15 cellular contexts compared by ENCODE assay signal in genomic region chr2:63763336-63764056, GRCh38.
DNase-seq lines count a peak whose midpoint lies in the region; ATAC-seq and TF ChIP-seq lines count a peak whose summit lies in the region.
"Had no signal": no experiment of that assay in that cellular context is flagged by ENCODE, and none has a peak within 500 bp of the region (broad histone marks: within the 10 kb centered on the region; RNA-seq: fewer than 3 reads in every experiment).

No MANE protein-coding gene starts in this region.

- no peaks in the 10 kb centered on the region for H3K79me2 ChIP-seq in GM23338 (replicated peaks; ENCODE audit: insufficient read depth)
- H3K79me2 ChIP-seq in fibroblast of lung (ENCODE audit: control insufficient read depth, insufficient read depth, low read length), result no peaks in the 10 kb centered on the region

- no peak for TF ChIP-seq CTCF in GM23338 (conservative IDR thresholded peaks at IDR 0.05; ENCODE audit: low read depth in 2 of 2)
- TF ChIP-seq CTCF in fibroblast of lung (conservative IDR thresholded peaks at IDR 0.05 in 1 of 2, IDR thresholded peaks at IDR 0.05 in 1 of 2; ENCODE audit: low read depth in 1 of 2, low read length in 2 of 2), result no peak
- TF ChIP-seq CTCF in suprapubic skin (IDR thresholded peaks at IDR 0.05), result no peak
- TF ChIP-seq CTCF in CD14-positive monocyte (IDR thresholded peaks at IDR 0.05), result no peak
- no peak for TF ChIP-seq CTCF in ovary (IDR thresholded peaks at IDR 0.05)

- H3K27me3 ChIP-seq in GM23338 (ENCODE audit: insufficient read depth), result no peaks in the 10 kb centered on the region
- no peaks in the 10 kb centered on the region for H3K27me3 ChIP-seq in fibroblast of lung (ENCODE audit: control insufficient read depth, insufficient read depth, low read length)
- no peaks in the 10 kb centered on the region for H3K27me3 ChIP-seq in suprapubic skin
- no peaks in the 10 kb centered on the region for H3K27me3 ChIP-seq in ovary
- H3K27me3 ChIP-seq: brain microvascular endothelial cell, sigmoid colon had no signal

- H3K36me3 Mint-ChIP-seq in GM23338 (ENCODE audit: low read depth), result peaks cover 11% of the 10 kb centered on the region
- no peaks in the 10 kb centered on the region for H3K36me3 Mint-ChIP-seq in CD14-positive monocyte

- no peaks in the 10 kb centered on the region for H3F3A ChIP-seq in GM23338 (replicated peaks; ENCODE audit: low read depth)

- no peaks in the 10 kb centered on the region for H4K20me1 ChIP-seq in GM23338 (replicated peaks; ENCODE audit: insufficient read depth)
- H4K20me1 ChIP-seq in fibroblast of lung (ENCODE audit: control insufficient read depth, extremely low read depth, insufficient read depth, low read length), result no peaks in the 10 kb centered on the region

- H3K36me3 ChIP-seq in GM23338 (ENCODE audit: insufficient read depth), result no peaks in the 10 kb centered on the region
- no peaks in the 10 kb centered on the region for H3K36me3 ChIP-seq in SK-N-MC (ENCODE audit: insufficient read depth, low read length)
- H3K36me3 ChIP-seq in fibroblast of lung (ENCODE audit: control insufficient read depth, insufficient read depth, low read length), result no peaks in the 10 kb centered on the region
- no peaks in the 10 kb centered on the region for H3K36me3 ChIP-seq in suprapubic skin
- no peaks in the 10 kb centered on the region for H3K36me3 ChIP-seq in ovary
- H3K36me3 ChIP-seq: brain microvascular endothelial cell, left ventricle myocardium inferior, sigmoid colon had no signal

- peaks cover 25% of the 10 kb centered on the region for H3K4me1 Mint-ChIP-seq in GM23338
- H3K4me1 Mint-ChIP-seq in CD14-positive monocyte, result no peaks in the 10 kb centered on the region

- H3K27me3 Mint-ChIP-seq in GM23338 (ENCODE audit: insufficient read depth, low read depth, poor library complexity) (peaks cover 3% of the 10 kb centered on the region), CD14-positive monocyte (ENCODE audit: low read depth in 3 of 3) (peaks cover 0 to 2% (median 0%) of the 10 kb centered on the region in 3 donors)

- intact Hi-C loops in CD14-positive monocyte (cut with micrococcal nuclease) (no loop called here), ovary (cut with DNase I) (no loop called here)

- peak overlapping the region; percentile 20; the same call in 1 of the 2 replicates for H3K27ac ChIP-seq in GM23338 (ENCODE audit: low read depth)
- peak overlapping the region; percentile 33; the same call in 1 of the 2 replicates for H3K27ac ChIP-seq in SK-N-MC
- H3K27ac ChIP-seq in fibroblast of lung (ENCODE audit: insufficient read depth, low read length), result peak overlapping the region; percentile 8
- peak overlapping the region; percentile 3 for H3K27ac ChIP-seq in suprapubic skin
- H3K27ac ChIP-seq in ovary, result no peak overlapping the region
- H3K27ac ChIP-seq: brain microvascular endothelial cell, left ventricle myocardium inferior, PC-9, sigmoid colon had no signal

- H3K4me3 Mint-ChIP-seq in GM23338 (no peak overlapping the region), CD14-positive monocyte (no peak overlapping the region)
- H3K4me3 Mint-ChIP-seq: activated CD4-positive, alpha-beta memory T cell treated with anti-CD3 and anti-CD28 coated beads for 36 hours; nephron progenitor cell had no signal

- no peak for TF ChIP-seq POLR2A in suprapubic skin (IDR thresholded peaks at IDR 0.05)
- no peak for TF ChIP-seq POLR2A in ovary (IDR thresholded peaks at IDR 0.05)

- H3K9me2 ChIP-seq in GM23338 (ENCODE audit: insufficient read depth), result no peaks in the 10 kb centered on the region

- DNase-seq in GM23338 (ENCODE audit: low spot score) (no peak), SK-N-MC (ENCODE audit: low read depth, low spot score) (no peak), fibroblast of lung (ENCODE audit: low read depth in 2 of 2) (peak; percentile 23 to 56), suprapubic skin (ENCODE audit: low spot score in 2 of 2) (no peak), CD14-positive monocyte (ENCODE audit: low spot score) (no peak), ovary (no peak), nucleus accumbens (lab: John Stamatoyannopoulos, UW) (no peak)
- DNase-seq: activated CD4-positive, alpha-beta memory T cell treated with anti-CD3 and anti-CD28 coated beads for 36 hours; brain microvascular endothelial cell; hippocampal formation; left ventricle myocardium inferior; NCI-H2227 treated with DMSO at 0.1 percent for 48 hours; nephron progenitor cell; sigmoid colon had no signal

- H3K27ac Mint-ChIP-seq in GM23338 (no peak overlapping the region), CD14-positive monocyte (no peak overlapping the region)
- H3K27ac Mint-ChIP-seq: activated CD4-positive, alpha-beta memory T cell treated with anti-CD3 and anti-CD28 coated beads for 36 hours; nephron progenitor cell had no signal

- H3K4me3 ChIP-seq in GM23338 (no peak overlapping the region), SK-N-MC (no peak overlapping the region; the same call in 1 of the 2 replicates), fibroblast of lung (replicated peaks in 1 of 4; ENCODE audit: control extremely low read depth in 1 of 4, insufficient read depth in 1 of 4, low read depth in 3 of 4, low read length in 4 of 4) (no peak overlapping the region), suprapubic skin (no peak overlapping the region), ovary (no peak overlapping the region)
- H3K4me3 ChIP-seq: left ventricle myocardium inferior, PC-9, sigmoid colon had no signal

- TF ChIP-seq EP300 in suprapubic skin (IDR thresholded peaks at IDR 0.05), result no peak
- no peak for TF ChIP-seq EP300 in ovary (IDR thresholded peaks at IDR 0.05)

- no peaks in the 10 kb centered on the region; the same call in 1 of the 2 replicates for H3K9me3 ChIP-seq in SK-N-MC (ENCODE audit: low read depth, low read length)
- H3K9me3 ChIP-seq in fibroblast of lung (ENCODE audit: control insufficient read depth, insufficient read depth, low read depth, low read length), result no peaks in the 10 kb centered on the region
- no peaks in the 10 kb centered on the region for H3K9me3 ChIP-seq in suprapubic skin
- no peaks in the 10 kb centered on the region for H3K9me3 ChIP-seq in ovary
- H3K9me3 ChIP-seq: sigmoid colon had no signal

- H2AFZ ChIP-seq in GM23338, result no peak overlapping the region
- H2AFZ ChIP-seq in fibroblast of lung (ENCODE audit: low read length), result no peak overlapping the region
- H2AFZ ChIP-seq: PC-9 had no signal

- peaks cover 20% of the 10 kb centered on the region for H3K9me3 Mint-ChIP-seq in GM23338
- peaks cover 0 to 13% (median 11%) of the 10 kb centered on the region in 7 donors for H3K9me3 Mint-ChIP-seq in CD14-positive monocyte

- no peak for ATAC-seq in GM23338

- no peak overlapping the region for H3K9ac ChIP-seq in SK-N-MC (ENCODE audit: insufficient read length)
- H3K9ac ChIP-seq in fibroblast of lung (ENCODE audit: insufficient read depth, low read length), result no peak overlapping the region

- WGBS in suprapubic skin, result 39% methylated on average over 4 of the region's 4 CpGs
- 19 to 23% (median 20%) methylated on average over 4 of the region's 4 CpGs for WGBS in ovary, 3 donors

- H3K4me1 ChIP-seq in GM23338 (ENCODE audit: insufficient read depth), result peaks cover 23% of the 10 kb centered on the region
- H3K4me1 ChIP-seq in fibroblast of lung (ENCODE audit: control insufficient read depth, extremely low read depth, insufficient read depth, low read length), result peaks cover 12% of the 10 kb centered on the region
- no peaks in the 10 kb centered on the region for H3K4me1 ChIP-seq in suprapubic skin
- H3K4me1 ChIP-seq in ovary (ENCODE audit: insufficient read depth), result peaks cover 1% of the 10 kb centered on the region

- no peak overlapping the region for H3K4me2 ChIP-seq in GM23338
- peak overlapping the region; percentile 72 for H3K4me2 ChIP-seq in fibroblast of lung (ENCODE audit: extremely low read depth, insufficient read depth, low read length)
- H3K4me2 ChIP-seq: PC-9 had no signal

TF ChIP-seq in GM23338, 12 proteins besides CTCF, POLR2A, EP300 and RAD21:
- no peak for TF ChIP-seq POLR2AphosphoS5 (IDR thresholded peaks at IDR 0.05; ENCODE audit: low read depth)
- TF ChIP-seq NANOG (IDR thresholded peaks at IDR 0.05; ENCODE audit: borderline replicate concordance), result no peak
- TF ChIP-seq ZNF114 (CRISPR knock-in tag; IDR thresholded peaks at IDR 0.05), result no peak
- no peak for TF ChIP-seq STAT1 (IDR thresholded peaks at IDR 0.05; ENCODE audit: unreplicated experiment)
- no peak for TF ChIP-seq EZH2phosphoT487 (IDR thresholded peaks at IDR 0.05; ENCODE audit: unreplicated experiment)
- TF ChIP-seq ETS1 (IDR thresholded peaks at IDR 0.05), result no peak
- TF ChIP-seq CREB1 (CRISPR knock-in tag; IDR thresholded peaks at IDR 0.05; ENCODE audit: low read depth), result no peak
- no peak for TF ChIP-seq EZH2 (IDR thresholded peaks at IDR 0.05; ENCODE audit: low read depth, unreplicated experiment)

Comparison
In these comparisons a context has a peak if more than half of its experiments do, and no peak if none do; other contexts are left out.
1. DNase-seq: peak in fibroblast of lung (2 of 2); none in GM23338 (single experiment), SK-N-MC (single experiment), suprapubic skin (0 of 2), CD14-positive monocyte (single experiment), ovary (0 of 5) and nucleus accumbens (0 of 56).
2. H3K27ac ChIP-seq: peak in GM23338 (single experiment), SK-N-MC (single experiment), fibroblast of lung (single experiment) and suprapubic skin (single experiment); none in ovary (0 of 2).